ENCODE assay signal across 17 cellular contexts in genomic region chr16:49484936-49485335, GRCh38.
DNase-seq lines count a peak whose midpoint lies in the region; ATAC-seq and TF ChIP-seq lines count a peak whose summit lies in the region.
"Had no signal": no experiment of that assay in that cellular context is flagged by ENCODE, and none has a peak within 500 bp of the region (broad histone marks: within the 10 kb centered on the region; RNA-seq: fewer than 3 reads in every experiment).

No MANE protein-coding gene starts in this region.

- H3K4me3 ChIP-seq in left ventricle myocardium inferior (peak overlapping the region; percentile 50), lower lobe of right lung (no peak overlapping the region), gastrocnemius medialis (peak overlapping the region; percentile 36 to 49 (median 48))
- H3K4me3 ChIP-seq: MG63 had no signal

- no peak for ATAC-seq in Right ventricle myocardium superior (ENCODE audit: poor library complexity)
- ATAC-seq in lower lobe of right lung, result no peak
- no peak for ATAC-seq in gastrocnemius medialis
- ATAC-seq in GM21786 (IDR thresholded peaks at IDR 0.05; ENCODE audit: unreplicated experiment), result no peak
- ATAC-seq in HG03108 (IDR thresholded peaks at IDR 0.05; ENCODE audit: unreplicated experiment), result no peak

- DNase-seq in left ventricle myocardium inferior (no peak), Right ventricle myocardium superior (no peak), lower lobe of right lung (peak; percentile 32), gastrocnemius medialis (no peak), NCI-H187 treated with DMSO at 0.1 percent for 48 hours (lab: John Stamatoyannopoulos, UW) (no peak), NCI-H2081 (lab: John Stamatoyannopoulos, UW) (no peak)
- DNase-seq: NCI-H1417; NCI-H2107; stimulated activated CD4-positive, alpha-beta T cell treated with anti-CD3 and anti-CD28 coated beads, Interleukin-4, amount 100 ng/mL, for 24 hours; stimulated activated naive CD4-positive, alpha-beta T cell treated with Interleukin-2 at 50 U/mL for 16 hours; T-helper 2 cell had no signal

- H3K27ac ChIP-seq in left ventricle myocardium inferior (replicated peaks), result peak overlapping the region; percentile 24
- H3K27ac ChIP-seq in lower lobe of right lung, result no peak overlapping the region
- peak overlapping the region; percentile 67 to 85 (median 80) for H3K27ac ChIP-seq in gastrocnemius medialis
- H3K27ac ChIP-seq: prostate gland had no signal

- H3K4me1 ChIP-seq in left ventricle myocardium inferior, result peaks cover 8% of the 10 kb centered on the region
- peaks cover 9% of the 10 kb centered on the region for H3K4me1 ChIP-seq in lower lobe of right lung
- H3K4me1 ChIP-seq in gastrocnemius medialis, result peaks cover 11 to 14% of the 10 kb centered on the region in 2 donors
- H3K4me1 ChIP-seq: prostate gland had no signal

- intact Hi-C loops in left ventricle myocardium inferior (cut with micrococcal nuclease), result no loop called here
- intact Hi-C loops in Right ventricle myocardium superior (cut with DNase I), result no loop called here
- intact Hi-C loops in lower lobe of right lung (cut with DNase I), result no loop called here
- intact Hi-C loops in gastrocnemius medialis (cut with DNase I; ENCODE audit: low total_unique reads), result loop anchor here (2.0 to 5.0 kb wide), 3 partner anchors 26 to 372 kb away; partner anchors contain the start of gene ZNF423

- no peak for TF ChIP-seq POLR2A in gastrocnemius medialis (IDR thresholded peaks at IDR 0.05)

- H3K36me3 ChIP-seq in left ventricle myocardium inferior (no peaks in the 10 kb centered on the region), lower lobe of right lung (no peaks in the 10 kb centered on the region), gastrocnemius medialis (no peaks in the 10 kb centered on the region)
- H3K36me3 ChIP-seq: adrenal gland, MG63, prostate gland, tibial nerve had no signal

- in situ Hi-C loops in gastrocnemius medialis (cut with MboI; ENCODE audit: low sequenced_read_pairs in 4 of 4), result loop anchor here in 1 of 4 donors (25.0 kb wide), 1 partner anchor 377 kb away; the partner anchor contains the start of gene ZNF423

- H3K27me3 ChIP-seq in left ventricle myocardium inferior (ENCODE audit: low read depth) (no peaks in the 10 kb centered on the region), lower lobe of right lung (ENCODE audit: low read depth) (no peaks in the 10 kb centered on the region), gastrocnemius medialis (no peaks in the 10 kb centered on the region)
- H3K27me3 ChIP-seq: tibial nerve had no signal

- no peaks in the 10 kb centered on the region for H3K9me3 ChIP-seq in left ventricle myocardium inferior (replicated peaks)
- no peaks in the 10 kb centered on the region for H3K9me3 ChIP-seq in lower lobe of right lung
- no peaks in the 10 kb centered on the region for H3K9me3 ChIP-seq in gastrocnemius medialis
- H3K9me3 ChIP-seq: MG63, prostate gland had no signal

- TF ChIP-seq CTCF in left ventricle myocardium inferior (IDR thresholded peaks at IDR 0.05; ENCODE audit: borderline replicate concordance) (no peak), lower lobe of right lung (IDR thresholded peaks at IDR 0.05) (no peak), gastrocnemius medialis (IDR thresholded peaks at IDR 0.05 in 4 of 5, conservative IDR thresholded peaks at IDR 0.05 in 1 of 5) (no peak)
